Comparison of ENCODE assay signal across 13 cellular contexts in the genomic region with DNA sequence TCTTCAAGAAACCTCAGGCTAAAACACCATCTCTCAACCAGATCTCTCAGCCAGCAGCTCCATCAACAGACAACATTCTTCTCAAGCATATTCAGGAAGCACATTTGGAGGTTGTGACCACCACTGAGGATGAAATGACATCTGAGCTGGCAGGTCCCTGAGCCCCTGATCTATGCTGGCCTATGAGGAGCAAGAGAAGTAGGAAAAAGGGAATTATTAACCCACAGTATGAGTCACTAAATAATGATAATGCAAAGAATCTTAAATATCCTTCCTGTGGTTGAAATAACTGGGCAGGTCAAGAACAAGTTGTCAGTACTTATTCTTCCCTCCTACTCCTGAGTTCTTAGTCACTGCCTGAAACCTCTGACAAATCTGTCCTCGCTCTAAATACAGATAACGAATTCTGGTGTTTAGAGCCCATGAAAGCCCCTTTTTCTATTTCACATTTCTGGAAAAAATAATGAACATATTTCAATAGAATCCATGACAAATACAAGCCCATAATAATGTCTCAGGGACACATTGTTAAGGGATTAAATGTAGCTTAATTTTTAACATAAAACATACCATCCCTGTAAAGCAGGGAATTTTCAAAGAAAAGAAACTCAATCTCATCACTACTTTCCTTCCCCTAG.
DNase-seq lines count a peak whose midpoint lies in the region; ATAC-seq and TF ChIP-seq lines count a peak whose summit lies in the region.
"Had no signal": no experiment of that assay in that cellular context is flagged by ENCODE, and none has a peak within 500 bp of the region (broad histone marks: within the 10 kb centered on the region; RNA-seq: fewer than 3 reads in every experiment).

No MANE protein-coding gene starts in this region.

- no peaks in the 10 kb centered on the region for H3K27me3 ChIP-seq in left lung
- H3K27me3 ChIP-seq: esophagus muscularis mucosa had no signal

- intact Hi-C loops in left lung (cut with DNase I) (no loop called here), lower leg skin (cut with DNase I; ENCODE audit: low total_unique reads) (no loop called here)

- ATAC-seq in left lung (peak; percentile 80), GM19023 (IDR thresholded peaks at IDR 0.05; ENCODE audit: unreplicated experiment) (no peak), HG03280 (IDR thresholded peaks at IDR 0.05; ENCODE audit: unreplicated experiment) (no peak)
- ATAC-seq: activated CD8-positive, alpha-beta T cell treated with anti-CD3 and anti-CD28 coated beads, Interleukin-2, amount 10 ng/mL, durations not matched to agents 7 days and 5 days; stimulated activated naive CD8-positive, alpha-beta T cell treated with anti-CD3 and anti-CD28 coated beads, Interleukin-15, amount 100 ng/mL, for 72 hours had no signal

- no peaks in the 10 kb centered on the region for H3K36me3 ChIP-seq in left lung
- H3K36me3 ChIP-seq: esophagus muscularis mucosa had no signal

- H3K4me1 ChIP-seq in left lung: no peaks in the 10 kb centered on the region

- no peak overlapping the region for H3K27ac ChIP-seq in left lung
- H3K27ac ChIP-seq: esophagus muscularis mucosa had no signal

- TF ChIP-seq POLR2A in lower leg skin (IDR thresholded peaks at IDR 0.05): no peak

- no peaks in the 10 kb centered on the region for H3K9me3 ChIP-seq in left lung
- H3K9me3 ChIP-seq: esophagus muscularis mucosa had no signal

- DNase-seq in AG08395 (ENCODE audit: low spot score): peak; percentile 88
- DNase-seq in HT1080 (ENCODE audit: low read depth): peak; percentile 98
- peak; percentile 27 for DNase-seq in brain pericyte (ENCODE audit: low read depth, low spot score)
- DNase-seq in left lung: peak in 1 of 2 donors; percentile 39
- no peak for DNase-seq in D341Med (ENCODE audit: low spot score)
- no peak for DNase-seq in lower leg skin (ENCODE audit: low spot score in 2 of 2)
- DNase-seq: activated CD8-positive, alpha-beta T cell treated with anti-CD3 and anti-CD28 coated beads, Interleukin-2, amount 10 ng/mL, durations not matched to agents 7 days and 5 days; activated naive CD8-positive, alpha-beta T cell treated with anti-CD3 and anti-CD28 coated beads for 36 hours; CD4-positive, alpha-beta memory T cell; stimulated activated naive CD8-positive, alpha-beta T cell treated with anti-CD3 and anti-CD28 coated beads, Interleukin-15, amount 100 ng/mL, for 72 hours had no signal

- TF ChIP-seq CTCF in left lung (IDR thresholded peaks at IDR 0.05): no peak
- no peak for TF ChIP-seq CTCF in lower leg skin (IDR thresholded peaks at IDR 0.05)

- WGBS in lower leg skin, 2 donors: 76 to 85% methylated on average over 2 of the region's 2 CpGs

- H3K4me3 ChIP-seq in left lung (no peak overlapping the region), lower leg skin (ENCODE audit: low read depth, poor library complexity, severe bottlenecking) (no peak overlapping the region)
- H3K4me3 ChIP-seq: esophagus muscularis mucosa had no signal

Comparison
In these comparisons a context has a peak if more than half of its experiments do, and no peak if none do; other contexts are left out.
1. DNase-seq: peak in AG08395 (single experiment), HT1080 (single experiment) and brain pericyte (single experiment); none in D341Med (single experiment) and lower leg skin (0 of 2).